Comparison of ENCODE assay signal across 1 cellular context in the genomic region with DNA sequence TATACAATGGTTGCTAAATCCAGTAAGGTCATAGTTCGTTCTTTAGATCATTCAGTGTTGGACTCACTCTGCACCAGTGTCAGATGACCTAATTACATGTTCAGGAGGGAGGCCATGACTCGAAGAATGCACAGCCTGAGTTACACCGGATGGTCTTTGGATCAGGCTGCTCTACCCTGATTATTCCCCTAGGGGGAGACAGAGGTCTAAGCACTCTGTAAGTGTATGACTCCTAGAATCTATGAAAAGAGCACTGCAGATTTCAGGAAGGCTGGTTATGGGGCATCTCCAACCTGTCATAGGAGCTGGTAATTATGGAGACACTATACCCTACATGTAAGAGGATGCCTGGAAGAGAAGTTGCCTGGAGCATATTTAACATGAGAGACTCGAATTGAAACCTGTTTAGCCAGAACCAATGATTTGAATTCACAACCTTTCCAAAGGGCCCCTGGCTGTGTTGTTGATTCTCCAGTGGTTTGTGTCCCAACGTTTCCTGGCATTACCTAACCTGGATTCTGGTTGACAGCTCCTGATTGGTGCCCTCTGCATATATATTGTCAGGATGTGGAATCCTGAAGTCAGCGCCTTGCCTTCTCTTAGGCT.
A peak's percentile ranks its signal among the peaks of the same experiment; 100 is the strongest.
TF ChIP-seq lines count a peak whose summit lies in the region.

A gene with protein sequence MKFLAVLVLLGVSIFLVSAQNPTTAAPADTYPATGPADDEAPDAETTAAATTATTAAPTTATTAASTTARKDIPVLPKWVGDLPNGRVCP (plus strand): TSS at position 584 of the 606 bp plus-strand sequence. CDS start 67 bp downstream, outside the sequence.

TF ChIP-seq in K562, 482 proteins besides CTCF, POLR2A, EP300 and RAD21 (continued from another document):
- TF ChIP-seq, protein P1, sequence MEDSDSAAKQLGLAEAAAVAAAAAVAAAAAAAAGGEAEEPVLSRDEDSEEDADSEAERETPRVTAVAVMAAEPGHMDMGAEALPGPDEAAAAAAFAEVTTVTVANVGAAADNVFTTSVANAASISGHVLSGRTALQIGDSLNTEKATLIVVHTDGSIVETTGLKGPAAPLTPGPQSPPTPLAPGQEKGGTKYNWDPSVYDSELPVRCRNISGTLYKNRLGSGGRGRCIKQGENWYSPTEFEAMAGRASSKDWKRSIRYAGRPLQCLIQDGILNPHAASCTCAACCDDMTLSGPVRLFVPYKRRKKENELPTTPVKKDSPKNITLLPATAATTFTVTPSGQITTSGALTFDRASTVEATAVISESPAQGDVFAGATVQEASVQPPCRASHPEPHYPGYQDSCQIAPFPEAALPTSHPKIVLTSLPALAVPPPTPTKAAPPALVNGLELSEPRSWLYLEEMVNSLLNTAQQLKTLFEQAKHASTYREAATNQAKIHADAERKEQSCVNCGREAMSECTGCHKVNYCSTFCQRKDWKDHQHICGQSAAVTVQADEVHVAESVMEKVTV (CRISPR knock-in tag; IDR thresholded peaks at IDR 0.05), result peak; percentile 95
- no peak for TF ChIP-seq ESRRB (CRISPR knock-in tag; IDR thresholded peaks at IDR 0.05; ENCODE audit: borderline replicate concordance)
- TF ChIP-seq ZFP36 (IDR thresholded peaks at IDR 0.05; ENCODE audit: low read depth, low read length, partially characterized antibody), result peak; percentile 23
- TF ChIP-seq ZNF134 (CRISPR knock-in tag; conservative IDR thresholded peaks at IDR 0.05), result no peak
- peak; percentile 30; the same call in 1 of the 2 replicates for TF ChIP-seq STAG1 (CRISPR knock-in tag; IDR thresholded peaks at IDR 0.05; ENCODE audit: borderline replicate concordance)
- TF ChIP-seq, protein P2, sequence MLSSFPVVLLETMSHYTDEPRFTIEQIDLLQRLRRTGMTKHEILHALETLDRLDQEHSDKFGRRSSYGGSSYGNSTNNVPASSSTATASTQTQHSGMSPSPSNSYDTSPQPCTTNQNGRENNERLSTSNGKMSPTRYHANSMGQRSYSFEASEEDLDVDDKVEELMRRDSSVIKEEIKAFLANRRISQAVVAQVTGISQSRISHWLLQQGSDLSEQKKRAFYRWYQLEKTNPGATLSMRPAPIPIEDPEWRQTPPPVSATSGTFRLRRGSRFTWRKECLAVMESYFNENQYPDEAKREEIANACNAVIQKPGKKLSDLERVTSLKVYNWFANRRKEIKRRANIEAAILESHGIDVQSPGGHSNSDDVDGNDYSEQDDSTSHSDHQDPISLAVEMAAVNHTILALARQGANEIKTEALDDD (IDR thresholded peaks at IDR 0.05), result no peak
- TF ChIP-seq, protein P3, sequence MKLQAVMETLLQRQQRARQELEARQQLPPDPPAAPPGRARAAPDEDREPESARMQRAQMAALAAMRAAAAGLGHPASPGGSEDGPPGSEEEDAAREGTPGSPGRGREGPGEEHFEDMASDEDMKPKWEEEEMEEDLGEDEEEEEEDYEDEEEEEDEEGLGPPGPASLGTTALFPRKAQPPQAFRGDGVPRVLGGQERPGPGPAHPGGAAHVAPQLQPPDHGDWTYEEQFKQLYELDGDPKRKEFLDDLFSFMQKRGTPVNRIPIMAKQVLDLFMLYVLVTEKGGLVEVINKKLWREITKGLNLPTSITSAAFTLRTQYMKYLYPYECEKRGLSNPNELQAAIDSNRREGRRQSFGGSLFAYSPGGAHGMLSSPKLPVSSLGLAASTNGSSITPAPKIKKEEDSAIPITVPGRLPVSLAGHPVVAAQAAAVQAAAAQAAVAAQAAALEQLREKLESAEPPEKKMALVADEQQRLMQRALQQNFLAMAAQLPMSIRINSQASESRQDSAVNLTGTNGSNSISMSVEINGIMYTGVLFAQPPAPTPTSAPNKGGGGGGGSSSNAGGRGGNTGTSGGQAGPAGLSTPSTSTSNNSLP (IDR thresholded peaks at IDR 0.05; ENCODE audit: borderline replicate concordance, low read depth, low read length), result peak; percentile 50; the same call in 1 of the 2 replicates
- TF ChIP-seq, protein P4, sequence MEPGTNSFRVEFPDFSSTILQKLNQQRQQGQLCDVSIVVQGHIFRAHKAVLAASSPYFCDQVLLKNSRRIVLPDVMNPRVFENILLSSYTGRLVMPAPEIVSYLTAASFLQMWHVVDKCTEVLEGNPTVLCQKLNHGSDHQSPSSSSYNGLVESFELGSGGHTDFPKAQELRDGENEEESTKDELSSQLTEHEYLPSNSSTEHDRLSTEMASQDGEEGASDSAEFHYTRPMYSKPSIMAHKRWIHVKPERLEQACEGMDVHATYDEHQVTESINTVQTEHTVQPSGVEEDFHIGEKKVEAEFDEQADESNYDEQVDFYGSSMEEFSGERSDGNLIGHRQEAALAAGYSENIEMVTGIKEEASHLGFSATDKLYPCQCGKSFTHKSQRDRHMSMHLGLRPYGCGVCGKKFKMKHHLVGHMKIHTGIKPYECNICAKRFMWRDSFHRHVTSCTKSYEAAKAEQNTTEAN (CRISPR knock-in tag; IDR thresholded peaks at IDR 0.05), result no peak
- no peak for TF ChIP-seq CHD2 (IDR thresholded peaks at IDR 0.05; ENCODE audit: low read depth, low read length)
- 0 out of 4 replicates have a peak, but pooled peaks of 1 of the 2 experiments have one; percentile 26 for TF ChIP-seq RCOR1 (IDR thresholded peaks at IDR 0.05; ENCODE audit: borderline replicate concordance in 1 of 2, low read depth in 2 of 2, low read length in 2 of 2)
- no peak for TF ChIP-seq XRCC5 (IDR thresholded peaks at IDR 0.05; ENCODE audit: low read depth, low read length)
- TF ChIP-seq JUN (IDR thresholded peaks at IDR 0.05; ENCODE audit: borderline replicate concordance, low read depth, low read length), result no peak
- no peak for TF ChIP-seq JUN (CRISPR knock-in tag; IDR thresholded peaks at IDR 0.05; ENCODE audit: borderline replicate concordance)
- TF ChIP-seq SMC3 (conservative IDR thresholded peaks at IDR 0.05; ENCODE audit: insufficient read depth, low read depth, low read length), result peak; percentile 67
